1 cellular context compared by ENCODE assay signal in genomic region chr22:17781319-17782031, GRCh38.
A peak's percentile ranks its signal among the peaks of the same experiment; 100 is the strongest.
TF ChIP-seq lines count a peak whose summit lies in the region.

No MANE protein-coding gene starts in this region.

TF ChIP-seq in GM12878, 131 proteins besides CTCF, POLR2A, EP300 and RAD21 (continued from another document):
- TF ChIP-seq ZNF687 (IDR thresholded peaks at IDR 0.05) (peak; percentile 41; the same call in 1 of the 2 replicates), KDM1A (IDR thresholded peaks at IDR 0.05; ENCODE audit: borderline replicate concordance) (no peak), BCL3 (IDR thresholded peaks at IDR 0.05; ENCODE audit: borderline replicate concordance, insufficient read depth, low read depth, low read length, poor library complexity, severe bottlenecking) (peak; percentile 10), BACH1 (IDR thresholded peaks at IDR 0.05; ENCODE audit: borderline replicate concordance) (peak; percentile 81), RB1 (IDR thresholded peaks at IDR 0.05; ENCODE audit: borderline replicate concordance) (no peak), RBBP5 (conservative IDR thresholded peaks at IDR 0.05) (no peak), STAT1 (conservative IDR thresholded peaks at IDR 0.05) (no peak), IKZF1 (conservative IDR thresholded peaks at IDR 0.05) (peak; percentile 72), ZBED1 (IDR thresholded peaks at IDR 0.05; ENCODE audit: borderline replicate concordance) (no peak), RELA (IDR thresholded peaks at IDR 0.05; ENCODE audit: borderline replicate concordance, partially characterized antibody) (peak; percentile 77), POLR2AphosphoS5 (IDR thresholded peaks at IDR 0.05; ENCODE audit: low read length) (no peak), NBN (IDR thresholded peaks at IDR 0.05) (peak; percentile 61; the same call in 1 of the 2 replicates), EED (IDR thresholded peaks at IDR 0.05; ENCODE audit: low read depth) (0 out of 2 replicates have a peak, but pooled peaks have one; percentile 32), DPF2 (IDR thresholded peaks at IDR 0.05) (peak; percentile 66), RUNX3 (IDR thresholded peaks at IDR 0.05; ENCODE audit: low read length) (peak; percentile 56), SPI1 (IDR thresholded peaks at IDR 0.05; ENCODE audit: borderline replicate concordance, insufficient read depth, low read depth, low read length) (no peak), MYC (IDR thresholded peaks at IDR 0.05; ENCODE audit: insufficient read depth, insufficient read length, insufficient replicate concordance, low read length, severe bottlenecking) (no peak), PAX5 (IDR thresholded peaks at IDR 0.05; ENCODE audit: borderline replicate concordance, low read depth, low read length) (no peak), MTA2 (IDR thresholded peaks at IDR 0.05; ENCODE audit: low read depth) (peak; percentile 38), PAX8 (IDR thresholded peaks at IDR 0.05) (no peak), SMARCA5 (IDR thresholded peaks at IDR 0.05) (0 out of 2 replicates have a peak, but pooled peaks have one; percentile 10), BCL11A (IDR thresholded peaks at IDR 0.05; ENCODE audit: low read depth, low read length) (no peak), MEF2B (IDR thresholded peaks at IDR 0.05; ENCODE audit: partially characterized antibody, poor library complexity, severe bottlenecking) (peak; percentile 48), JUND (IDR thresholded peaks at IDR 0.05; ENCODE audit: low read depth, low read length) (no peak), SMAD5 (IDR thresholded peaks at IDR 0.05; ENCODE audit: low read depth) (no peak), CBX3 (IDR thresholded peaks at IDR 0.05; ENCODE audit: borderline replicate concordance, low read depth) (no peak), TCF12 (IDR thresholded peaks at IDR 0.05; ENCODE audit: low read depth, low read length) (0 out of 2 replicates have a peak, but pooled peaks have one; percentile 23), SREBF1 (IDR thresholded peaks at IDR 0.05; ENCODE audit: low read length) (no peak), MXI1 (IDR thresholded peaks at IDR 0.05; ENCODE audit: low read depth, low read length) (peak; percentile 36; the same call in 1 of the 2 replicates), YY1 (IDR thresholded peaks at IDR 0.05; ENCODE audit: low read depth, low read length) (peak; percentile 31; the same call in 1 of the 2 replicates), RELB (IDR thresholded peaks at IDR 0.05; ENCODE audit: low read depth) (peak; percentile 54; the same call in 1 of the 2 replicates), ESRRA (IDR thresholded peaks at IDR 0.05; ENCODE audit: low read length) (no peak)
